Comparison of ENCODE assay signal across 11 cellular contexts in the genomic region with DNA sequence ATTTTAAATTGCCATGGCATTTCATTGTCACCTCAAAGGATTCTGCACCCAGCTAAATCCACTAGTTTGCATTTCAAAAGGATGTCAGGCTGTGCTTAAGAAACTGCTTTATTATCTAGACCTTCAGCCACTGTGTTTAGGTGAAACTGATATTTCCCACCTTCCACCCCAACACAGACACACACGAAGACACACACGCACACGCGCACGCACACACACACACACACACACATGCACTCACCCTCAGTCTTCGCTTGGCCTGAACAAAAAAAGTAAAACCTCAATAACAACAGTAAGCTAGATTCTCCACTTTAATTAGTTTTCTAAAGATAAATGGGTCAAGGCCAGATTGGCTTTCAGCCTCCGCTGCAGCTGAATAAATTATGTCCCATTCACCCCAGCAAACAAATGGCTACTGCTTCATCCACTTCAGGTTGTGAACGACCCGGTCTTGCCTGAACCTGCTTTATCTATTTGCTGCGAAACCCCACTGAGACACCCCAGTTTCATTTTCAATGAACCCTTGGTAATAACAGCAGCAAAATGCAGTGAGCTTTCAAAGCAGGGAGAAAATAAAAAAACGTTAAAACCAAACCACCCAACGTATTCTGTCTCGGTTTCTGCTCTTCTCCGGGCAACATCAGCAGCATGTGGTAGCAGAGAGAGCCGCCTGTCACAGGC.
DNase-seq lines count a peak whose midpoint lies in the region; ATAC-seq and TF ChIP-seq lines count a peak whose summit lies in the region.
"Had no signal": no experiment of that assay in that cellular context is flagged by ENCODE, and none has a peak within 500 bp of the region (broad histone marks: within the 10 kb centered on the region; RNA-seq: fewer than 3 reads in every experiment).

No MANE protein-coding gene starts in this region.

- no peaks in the 10 kb centered on the region for H3K9me3 Mint-ChIP-seq in MCF 10A (ENCODE audit: unreplicated experiment)
- peaks cover 4% of the 10 kb centered on the region for H3K9me3 Mint-ChIP-seq in T-helper 2 cell treated with Interferon-gamma antibody and Interleukin-4, amounts not matched to agents 5 μg/mL and 100 μg/mL, for 36 hours
- H3K9me3 Mint-ChIP-seq: stimulated activated naive CD8-positive, alpha-beta T cell treated with anti-CD3 and anti-CD28 coated beads, Interleukin-15, Interleukin-2, amounts not matched to agents 100 ng/mL and 50 ng/mL, for 24 hours had no signal

- H3K4me3 Mint-ChIP-seq in MCF 10A (ENCODE audit: unreplicated experiment), result no peak overlapping the region
- H3K4me3 Mint-ChIP-seq in T-helper 2 cell treated with Interferon-gamma antibody and Interleukin-4, amounts not matched to agents 5 μg/mL and 100 μg/mL, for 36 hours, result peak overlapping the region; percentile 45
- H3K4me3 Mint-ChIP-seq: B cell; stimulated activated naive CD8-positive, alpha-beta T cell treated with anti-CD3 and anti-CD28 coated beads, Interleukin-15, Interleukin-2, amounts not matched to agents 100 ng/mL and 50 ng/mL, for 24 hours had no signal

- DNase-seq in MCF 10A (ENCODE audit: unreplicated experiment) (no peak), breast epithelium (ENCODE audit: low spot score in 2 of 2) (no peak), ureter (ENCODE audit: low spot score) (no peak)
- DNase-seq in T-helper 2 cell treated with Interferon-gamma antibody and Interleukin-4, amounts not matched to agents 5 μg/mL and 100 μg/mL, for 36 hours (ENCODE audit: low spot score), result no peak
- no peak for DNase-seq in effector CD8-positive, alpha-beta T cell (lab: John Stamatoyannopoulos, UW)
- DNase-seq in activated CD4-positive, alpha-beta T cell treated with anti-CD3 and anti-CD28 coated beads for 48 hours, result no peak

- H3K27me3 ChIP-seq in breast epithelium, result no peaks in the 10 kb centered on the region

- POLR2A ChIA-PET in MCF 10A (lab: Yijun Ruan, JAX), result interaction anchor here (0.6 to 1.7 kb wide), 2 partner anchors 17 to 24 kb away, joined by 3 to 4 read pairs; no protein-coding TSS in a partner anchor

- peak; percentile 86 for ATAC-seq in HG03432 (IDR thresholded peaks at IDR 0.05; ENCODE audit: unreplicated experiment)

- no peaks in the 10 kb centered on the region for H3K36me3 Mint-ChIP-seq in MCF 10A (ENCODE audit: insufficient read depth, unreplicated experiment)
- no peaks in the 10 kb centered on the region for H3K36me3 Mint-ChIP-seq in T-helper 2 cell treated with Interferon-gamma antibody and Interleukin-4, amounts not matched to agents 5 μg/mL and 100 μg/mL, for 36 hours (ENCODE audit: low read depth)

- H3K4me3 ChIP-seq in breast epithelium, result no peak overlapping the region

- BruUV-seq in MCF 10A (replicated peaks; lab: Mats Ljungman, UMichigan), result no TSS peak

- peak overlapping the region; percentile 51 for H3K27ac Mint-ChIP-seq in MCF 10A (ENCODE audit: low read depth, unreplicated experiment)
- peak overlapping the region; percentile 74 for H3K27ac Mint-ChIP-seq in T-helper 2 cell treated with Interferon-gamma antibody and Interleukin-4, amounts not matched to agents 5 μg/mL and 100 μg/mL, for 36 hours
- H3K27ac Mint-ChIP-seq: B cell; stimulated activated naive CD8-positive, alpha-beta T cell treated with anti-CD3 and anti-CD28 coated beads, Interleukin-15, Interleukin-2, amounts not matched to agents 100 ng/mL and 50 ng/mL, for 24 hours had no signal

- no peaks in the 10 kb centered on the region for H3K36me3 ChIP-seq in breast epithelium

- TF ChIP-seq POLR2A in breast epithelium (IDR thresholded peaks at IDR 0.05), result no peak

- peaks cover 12% of the 10 kb centered on the region for H3K4me1 Mint-ChIP-seq in MCF 10A (ENCODE audit: insufficient read depth, unreplicated experiment)
- H3K4me1 Mint-ChIP-seq in T-helper 2 cell treated with Interferon-gamma antibody and Interleukin-4, amounts not matched to agents 5 μg/mL and 100 μg/mL, for 36 hours (ENCODE audit: low read depth), result peaks cover 17% of the 10 kb centered on the region

- CTCF ChIA-PET in MCF 10A (lab: Yijun Ruan, JAX), result interaction anchor here (0.6 kb wide), 2 partner anchors 1086 to 1366 kb away, joined by 3 read pairs; no protein-coding TSS in a partner anchor

- no peaks in the 10 kb centered on the region for H3K4me1 ChIP-seq in breast epithelium
- H3K4me1 ChIP-seq: parathyroid adenoma had no signal

- no peaks in the 10 kb centered on the region for H3K9me3 ChIP-seq in breast epithelium

- no peak overlapping the region for H3K27ac ChIP-seq in breast epithelium
- H3K27ac ChIP-seq in temporal lobe (ENCODE audit: low read depth, low read length), result peak overlapping the region; percentile 38
- H3K27ac ChIP-seq: parathyroid adenoma had no signal

- TF ChIP-seq CTCF in MCF 10A (IDR thresholded peaks at IDR 0.05; ENCODE audit: unreplicated experiment) (no peak), breast epithelium (IDR thresholded peaks at IDR 0.05) (no peak)

- intact Hi-C loops in MCF 10A (cut with micrococcal nuclease), result no loop called here
- intact Hi-C loops in breast epithelium (cut with DNase I; ENCODE audit: low total_unique reads), result no loop called here

- H3K27me3 Mint-ChIP-seq in MCF 10A (ENCODE audit: insufficient read depth, unreplicated experiment), result no peaks in the 10 kb centered on the region
- H3K27me3 Mint-ChIP-seq in T-helper 2 cell treated with Interferon-gamma antibody and Interleukin-4, amounts not matched to agents 5 μg/mL and 100 μg/mL, for 36 hours (ENCODE audit: low read depth), result peaks cover 3% of the 10 kb centered on the region
- H3K27me3 Mint-ChIP-seq: B cell; stimulated activated naive CD8-positive, alpha-beta T cell treated with anti-CD3 and anti-CD28 coated beads, Interleukin-15, Interleukin-2, amounts not matched to agents 100 ng/mL and 50 ng/mL, for 24 hours had no signal
